In genomic region chr17:76528156-76528527, GRCh38 we compare ENCODE assay signal across 8 cellular contexts. TPM values are rescaled to one million over a fixed set of nuclear protein-coding genes. Genes with fewer than 3 reads are reported as not detected.
DNase-seq lines count a peak whose midpoint lies in the region; ATAC-seq and TF ChIP-seq lines count a peak whose summit lies in the region.

No MANE protein-coding gene starts in this region.

- peak overlapping the region; percentile 49 for H3K27ac Mint-ChIP-seq in central memory CD8-positive, alpha-beta T cell (ENCODE audit: low read depth)
- H3K27ac Mint-ChIP-seq in osteocyte (ENCODE audit: unreplicated experiment), result peak overlapping the region; percentile 63

- TF ChIP-seq CTCF in GM12875 (IDR thresholded peaks at IDR 0.05; ENCODE audit: borderline replicate concordance, insufficient read depth, low read depth, low read length) (no peak), osteocyte (IDR thresholded peaks at IDR 0.05) (no peak)

- H3K36me3 Mint-ChIP-seq in central memory CD8-positive, alpha-beta T cell (ENCODE audit: insufficient read depth), result peaks cover 2% of the 10 kb centered on the region
- no peaks in the 10 kb centered on the region for H3K36me3 Mint-ChIP-seq in osteocyte (ENCODE audit: unreplicated experiment)

- H3K27me3 Mint-ChIP-seq in central memory CD8-positive, alpha-beta T cell, result no peaks in the 10 kb centered on the region
- no peaks in the 10 kb centered on the region for H3K27me3 Mint-ChIP-seq in osteocyte (ENCODE audit: unreplicated experiment)

- H3K4me3 ChIP-seq in GM12875 (ENCODE audit: low read depth, low read length), result peak overlapping the region; percentile 36

- H3K9me3 Mint-ChIP-seq in central memory CD8-positive, alpha-beta T cell, result no peaks in the 10 kb centered on the region
- no peaks in the 10 kb centered on the region for H3K9me3 Mint-ChIP-seq in osteocyte (ENCODE audit: unreplicated experiment)

- DNase-seq in central memory CD8-positive, alpha-beta T cell (ENCODE audit: low spot score in 2 of 2), result no peak
- DNase-seq in osteocyte (ENCODE audit: extremely low spot score, unreplicated experiment) (no peak), SK-N-DZ (ENCODE audit: low spot score) (no peak), HEK293T (ENCODE audit: extremely low spot score) (no peak), UCSD-AML1 (lab: John Stamatoyannopoulos, UW; ENCODE audit: unreplicated experiment) (no peak)

- peak overlapping the region; percentile 2 for H3K4me3 Mint-ChIP-seq in central memory CD8-positive, alpha-beta T cell
- no peak overlapping the region for H3K4me3 Mint-ChIP-seq in osteocyte (ENCODE audit: unreplicated experiment)

- CTCF ChIA-PET in HEK293T (lab: Yijun Ruan, JAX), result interaction anchor here (0.6 to 4.0 kb wide), 6 partner anchors 8 to 139 kb away, joined by 3 to 15 read pairs (median 4); partner anchors contain the start of gene PRCD

- ATAC-seq in HG03108 (IDR thresholded peaks at IDR 0.05; ENCODE audit: unreplicated experiment) (peak; percentile 27), HG02870 (IDR thresholded peaks at IDR 0.05; ENCODE audit: unreplicated experiment) (no peak)
- ATAC-seq in central memory CD8-positive, alpha-beta T cell (replicated peaks; ENCODE audit: extremely low read depth, poor library complexity, severe bottlenecking), result peak; percentile 31

- peaks cover 25% of the 10 kb centered on the region for H3K4me1 Mint-ChIP-seq in central memory CD8-positive, alpha-beta T cell
- peaks cover 67% of the 10 kb centered on the region for H3K4me1 Mint-ChIP-seq in osteocyte (ENCODE audit: unreplicated experiment)

- POLR2A ChIA-PET in HEK293T (lab: Yijun Ruan, JAX), result interaction anchor here (0.8 to 3.8 kb wide), 7 partner anchors 12 to 143 kb away, joined by 3 to 28 read pairs (median 12); partner anchors contain the start of genes PRCD and UBE2O

TF ChIP-seq in HEK293T, 16 proteins besides CTCF, POLR2A, EP300 and RAD21:
- TF ChIP-seq FOXM1 (IDR thresholded peaks at IDR 0.05; ENCODE audit: borderline replicate concordance), result no peak
- no peak for TF ChIP-seq LEF1 (IDR thresholded peaks at IDR 0.05; ENCODE audit: borderline replicate concordance)
- no peak for TF ChIP-seq ELF4 (IDR thresholded peaks at IDR 0.05)
- no peak for TF ChIP-seq SUZ12 (IDR thresholded peaks at IDR 0.05)
- TF ChIP-seq SP1 (IDR thresholded peaks at IDR 0.05), result no peak
- TF ChIP-seq TARDBP (IDR thresholded peaks at IDR 0.05), result no peak
- TF ChIP-seq PKNOX1 (IDR thresholded peaks at IDR 0.05), result no peak
- no peak for TF ChIP-seq CTBP1 (IDR thresholded peaks at IDR 0.05; ENCODE audit: borderline replicate concordance)
- no peak for TF ChIP-seq HDGF (IDR thresholded peaks at IDR 0.05; ENCODE audit: borderline replicate concordance)
- TF ChIP-seq NFRKB (IDR thresholded peaks at IDR 0.05), result no peak
- no peak for TF ChIP-seq ARNT (IDR thresholded peaks at IDR 0.05)
- no peak for TF ChIP-seq FOXK2 (IDR thresholded peaks at IDR 0.05)
- TF ChIP-seq BHLHE40 (IDR thresholded peaks at IDR 0.05; ENCODE audit: borderline replicate concordance), result no peak

RNA-seq across cellular contexts. Expression of gene CYGB, which starts 9.4 kb away (rescaled TPM):
- 8.6 and 9.1 TPM in 2 replicates for total RNA-seq in osteocyte
- polyA plus RNA-seq in SK-N-DZ (2014; cell fraction: cytosol; rRNA removed), result 0.93 and 4.2 TPM in 2 replicates
- polyA plus RNA-seq in SK-N-DZ (2014; cell fraction: nucleus; rRNA removed), result 1.4 and 2.7 TPM in 2 replicates

RNA-seq across cellular contexts. Expression of gene PRCD, which starts 11.7 kb away (rescaled TPM):
- total RNA-seq in osteocyte, result 1.3 and 1.4 TPM in 2 replicates
- 20.7 and 26.4 TPM in 2 replicates for polyA plus RNA-seq in SK-N-DZ (2014; cell fraction: cytosol; rRNA removed)
- 20.8 and 32.3 TPM in 2 replicates for polyA plus RNA-seq in SK-N-DZ (2014; cell fraction: nucleus; rRNA removed)

RNA-seq across cellular contexts. Expression of gene RHBDF2, which starts 26.9 kb away (rescaled TPM):
- total RNA-seq in osteocyte, result 14.5 and 17.5 TPM in 2 replicates
- polyA plus RNA-seq in SK-N-DZ (2014; cell fraction: cytosol; rRNA removed), result 0.08 and 1.0 TPM in 2 replicates
- 0.56 and 0.89 TPM in 2 replicates for polyA plus RNA-seq in SK-N-DZ (2014; cell fraction: nucleus; rRNA removed)

RNA-seq across cellular contexts. Expression of gene ST6GALNAC2, which starts 57.5 kb away (rescaled TPM):
- 1.9 and 3.3 TPM in 2 replicates for total RNA-seq in osteocyte
- polyA plus RNA-seq in SK-N-DZ (2014; cell fraction: cytosol; rRNA removed), result not detected in 2 replicates
- polyA plus RNA-seq in SK-N-DZ (2014; cell fraction: nucleus; rRNA removed), result not detected in 2 replicates
